Comparison of ENCODE assay signal across 8 cellular contexts in the genomic region with DNA sequence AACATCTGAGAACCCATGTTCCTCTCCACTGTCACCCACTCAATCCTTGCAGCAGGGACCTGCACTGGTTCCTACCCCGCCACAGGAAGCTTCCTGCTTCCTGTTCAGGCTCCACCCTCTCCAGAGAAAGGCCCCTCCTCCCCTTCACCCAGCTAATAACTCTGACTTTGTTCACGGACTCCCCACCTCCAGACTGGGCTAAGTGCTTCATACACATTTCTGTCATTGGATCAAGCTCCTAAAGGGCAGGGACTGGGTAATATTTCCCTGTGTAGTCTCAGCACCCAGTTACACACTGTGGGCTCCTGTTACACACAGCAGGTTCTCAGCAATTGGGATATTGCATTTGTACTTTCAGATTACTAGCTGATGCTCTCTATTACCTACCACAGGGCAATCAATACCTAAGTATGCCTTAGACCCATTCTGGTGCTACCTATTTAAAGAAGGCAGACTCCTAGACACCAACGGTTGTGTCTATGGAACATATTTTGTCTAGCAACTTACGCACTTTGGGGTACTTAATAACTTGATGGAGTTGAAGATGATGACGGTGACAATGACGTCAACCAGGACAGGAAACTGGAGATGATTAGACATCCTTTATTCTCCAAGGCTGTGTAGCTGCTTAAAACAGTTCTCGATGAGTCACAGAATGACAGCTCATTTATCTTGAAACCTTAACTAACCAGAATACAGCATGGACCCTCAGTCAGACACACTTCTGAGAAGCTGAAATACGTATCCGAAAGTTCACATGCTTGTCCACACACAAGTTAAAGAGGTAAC. TPM values are rescaled to one million over a fixed set of nuclear protein-coding genes. Genes with fewer than 3 reads are reported as not detected.
DNase-seq lines count a peak whose midpoint lies in the region; ATAC-seq, FAIRE-seq and TF ChIP-seq lines count a peak whose summit lies in the region.

No MANE protein-coding gene starts in this region.

- peaks cover 38 to 75% of the 10 kb centered on the region in 2 donors for H3K4me1 Mint-ChIP-seq in immature natural killer cell

- H3K4me1 ChIP-seq in adipocyte (ENCODE audit: control insufficient read depth, insufficient read depth, low read length): peaks cover 39% of the 10 kb centered on the region

- no peaks in the 10 kb centered on the region for H3K36me3 ChIP-seq in adipocyte (ENCODE audit: control insufficient read depth, insufficient read depth, low read length, severe bottlenecking)

- no peaks in the 10 kb centered on the region for H3K9me3 ChIP-seq in adipocyte (ENCODE audit: control insufficient read depth, low read length)

- H3K4me3 Mint-ChIP-seq in immature natural killer cell: peak overlapping the region; percentile 61 to 75 (median 68)

- H3K27me3 ChIP-seq in adipocyte (replicated peaks; ENCODE audit: control insufficient read depth, insufficient read depth, low read length): no peaks in the 10 kb centered on the region

- H3K36me3 Mint-ChIP-seq in immature natural killer cell: peaks cover 0 to 7% (median 0%) of the 10 kb centered on the region in 3 donors

- no peak for TF ChIP-seq CTCF in D721Med (IDR thresholded peaks at IDR 0.05; ENCODE audit: insufficient read depth, missing control alignments)

- H3K27me3 Mint-ChIP-seq in immature natural killer cell (ENCODE audit: low read depth in 3 of 3): peaks cover 4 to 13% (median 9%) of the 10 kb centered on the region in 3 donors

- no peak overlapping the region for H3K9ac ChIP-seq in adipocyte (ENCODE audit: low read length)

- no peak for ATAC-seq in GM21528 (IDR thresholded peaks at IDR 0.05; ENCODE audit: low FRiP score, unreplicated experiment)

- H3K27ac Mint-ChIP-seq in immature natural killer cell: peak overlapping the region; percentile 66 to 90 (median 80)

- H3K4me3 ChIP-seq in adipocyte (ENCODE audit: low read length): no peak overlapping the region

- peak; percentile 10 for DNase-seq in NCI-H146 (lab: John Stamatoyannopoulos, UW)
- DNase-seq in NCI-H146 treated with DMSO at 0.1 percent for 48 hours (lab: John Stamatoyannopoulos, UW; ENCODE audit: unreplicated experiment): no peak
- DNase-seq in SW480 (ENCODE audit: low spot score): peak; percentile 58
- DNase-seq in adipocyte (ENCODE audit: low read depth): peak; percentile 53
- peak; percentile 22 to 40 (median 29) for DNase-seq in immature natural killer cell
- peak; percentile 32 to 67 for DNase-seq in stimulated activated CD4-positive, alpha-beta T cell treated with anti-CD3 and anti-CD28 coated beads, Interleukin-1b, Interleukin-23, amount 100 ng/mL, for 4 hours (ENCODE audit: low read depth in 2 of 2)
- DNase-seq in D721Med (ENCODE audit: insufficient read length, low spot score): no peak

- H3K9me3 Mint-ChIP-seq in immature natural killer cell: no peaks in the 10 kb centered on the region

- FAIRE-seq in D721Med (lab: Jason Lieb, UNC): no peak

RNA-seq across cellular contexts. Expression of gene MAML3, which starts 58.1 kb away (rescaled TPM):
- polyA plus RNA-seq in immature natural killer cell: 1 to 10 TPM in 1 of 3 donors, under 1 TPM in 1, not detected in 1; 0.41 to 1.2 TPM

Comparison
In these comparisons a context has a peak if more than half of its experiments do, and no peak if none do; other contexts are left out.
1. DNase-seq: peak in NCI-H146 (single experiment), SW480 (single experiment), adipocyte (single experiment), immature natural killer cell (3 of 3) and stimulated activated CD4-positive, alpha-beta T cell treated with anti-CD3 and anti-CD28 coated beads, Interleukin-1b, Interleukin-23, amount 100 ng/mL, for 4 hours (2 of 2); none in NCI-H146 treated with DMSO at 0.1 percent for 48 hours (single experiment) and D721Med (single experiment).